In the genomic region with DNA sequence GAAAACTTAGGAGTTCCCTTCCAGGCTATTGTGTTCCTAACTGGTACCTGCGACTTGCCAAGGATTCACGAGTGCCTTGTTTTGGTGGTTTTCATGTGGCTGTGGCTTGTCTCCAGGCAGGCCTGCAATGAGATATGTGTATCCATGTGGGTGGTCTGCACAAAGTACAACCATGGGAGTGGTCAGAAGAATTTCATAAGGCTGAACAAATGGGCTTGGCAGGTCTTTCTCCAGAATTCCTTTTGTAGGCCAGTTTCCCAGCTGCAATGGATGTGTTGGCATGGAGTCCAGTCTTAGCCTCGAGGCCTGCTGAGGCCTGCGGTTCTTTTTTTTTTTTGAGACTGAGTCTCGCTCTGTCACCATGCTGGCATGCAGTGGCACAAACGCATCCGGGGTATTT, we compare ENCODE assay signal across 17 cellular contexts. TPM values are rescaled to one million over a fixed set of nuclear protein-coding genes. Genes with fewer than 3 reads are reported as not detected.
A peak's percentile ranks its signal among the peaks of the same experiment; 100 is the strongest.
DNase-seq lines count a peak whose midpoint lies in the region; ATAC-seq, FAIRE-seq and TF ChIP-seq lines count a peak whose summit lies in the region.
"Had no signal": no experiment of that assay in that cellular context is flagged by ENCODE, and none has a peak within 500 bp of the region (broad histone marks: within the 10 kb centered on the region; RNA-seq: fewer than 3 reads in every experiment).

No MANE protein-coding gene starts in this region.

- no peak overlapping the region for H4K91ac ChIP-seq in H1 (replicated peaks; ENCODE audit: insufficient read length, low read length)

- TF ChIP-seq POLR2A in H1 (IDR thresholded peaks at IDR 0.05; ENCODE audit: control extremely low read depth in 1 of 2, low read depth in 2 of 2, low read length in 2 of 2) (no peak), lower leg skin (IDR thresholded peaks at IDR 0.05) (no peak)

- 86% methylated on average over 7 of the region's 7 CpGs; no CpG with 5 or more reads in 1 of the 2 experiments for WGBS in H1 (ENCODE audit: extremely low coverage in 1 of 2, insufficient coverage in 1 of 2, insufficient read length in 1 of 2, insufficient replicate concordance in 2 of 2, low coverage in 1 of 2, low lambda C conversion rate in 2 of 2, missing lambda C conversion rate in 1 of 2), 2 experiments
- WGBS in lower leg skin, 2 donors: 44 to 47% methylated on average over 7 of the region's 7 CpGs

- no peak overlapping the region for H4K8ac ChIP-seq in H1 (ENCODE audit: extremely low read depth, insufficient read depth, low read length)

- H3K4me3 ChIP-seq in H1 (ENCODE audit: extremely low read depth in 1 of 4, insufficient read depth in 2 of 4, low read depth in 3 of 4, low read length in 4 of 4) (no peak overlapping the region), lower leg skin (ENCODE audit: low read depth, poor library complexity, severe bottlenecking) (no peak overlapping the region), upper lobe of right lung (no peak overlapping the region)
- H3K4me3 ChIP-seq: suprapubic skin had no signal

- H2BK5ac ChIP-seq in H1 (ENCODE audit: low read depth, low read length): no peak overlapping the region

- H3K9me3 ChIP-seq in H1 (ENCODE audit: insufficient read depth in 2 of 2, low read depth in 1 of 2, low read length in 1 of 2) (no peaks in the 10 kb centered on the region), upper lobe of right lung (no peaks in the 10 kb centered on the region)
- H3K9me3 ChIP-seq: suprapubic skin had no signal

- no peaks in the 10 kb centered on the region for H3K9me3 Mint-ChIP-seq in activated CD8-positive, alpha-beta T cell treated with anti-CD3 and anti-CD28 coated beads for 36 hours
- H3K9me3 Mint-ChIP-seq: activated CD4-positive, alpha-beta T cell treated with anti-CD3 and anti-CD28 coated beads, Interleukin-2, amount 10 ng/mL, durations not matched to agents 24 days and 14 days; activated naive CD8-positive, alpha-beta T cell treated with anti-CD3 and anti-CD28 coated beads for 36 hours; CD8-positive, alpha-beta T cell had no signal

- H2BK15ac ChIP-seq in H1 (ENCODE audit: low read length): no peak overlapping the region

- H4K5ac ChIP-seq in H1 (ENCODE audit: insufficient read length, low read depth, low read length): no peak overlapping the region

- no peaks in the 10 kb centered on the region for H3K4me1 Mint-ChIP-seq in activated CD8-positive, alpha-beta T cell treated with anti-CD3 and anti-CD28 coated beads for 36 hours (ENCODE audit: low read depth)

- no peak for TF ChIP-seq CTCF in H1 (IDR thresholded peaks at IDR 0.05; ENCODE audit: control extremely low read depth in 1 of 3, insufficient read depth in 1 of 3, low read depth in 1 of 3, low read length in 3 of 3)
- TF ChIP-seq CTCF in lower leg skin (IDR thresholded peaks at IDR 0.05): no peak
- no peak for TF ChIP-seq CTCF in upper lobe of right lung (IDR thresholded peaks at IDR 0.05)
- TF ChIP-seq CTCF in activated CD8-positive, alpha-beta T cell treated with anti-CD3 and anti-CD28 coated beads for 36 hours (IDR thresholded peaks at IDR 0.05): no peak

- intact Hi-C loops in lower leg skin (cut with DNase I; ENCODE audit: low total_unique reads): no loop called here
- intact Hi-C loops in upper lobe of right lung (cut with DNase I): no loop called here
- intact Hi-C loops in activated CD8-positive, alpha-beta T cell treated with anti-CD3 and anti-CD28 coated beads for 36 hours (cut with micrococcal nuclease): no loop called here

- H3K4ac ChIP-seq in H1 (replicated peaks; ENCODE audit: insufficient read length, low read depth, low read length): no peak overlapping the region

- CTCF ChIA-PET in H1 (lab: Charles Lee; ENCODE audit: partially characterized antibody): interaction anchor here (1.0 to 2.0 kb wide), 3 partner anchors 12 to 137 kb away, joined by 3 to 8 read pairs (median 5); no protein-coding TSS in a partner anchor
- CTCF ChIA-PET in activated CD8-positive, alpha-beta T cell treated with anti-CD3 and anti-CD28 coated beads for 36 hours (lab: Charles Lee): interaction anchor here (1.6 to 3.4 kb wide), 3 partner anchors 10 to 137 kb away, joined by 3 to 18 read pairs (median 13); no protein-coding TSS in a partner anchor

- no peaks in the 10 kb centered on the region for H4K20me1 ChIP-seq in H1 (replicated peaks in 1 of 2; ENCODE audit: control insufficient read depth in 1 of 2, insufficient read depth in 2 of 2, low read length in 2 of 2)

- no peak overlapping the region for H3K27ac ChIP-seq in H1 (ENCODE audit: low read depth, low read length)
- H3K27ac ChIP-seq in upper lobe of right lung: no peak overlapping the region
- H3K27ac ChIP-seq: suprapubic skin had no signal

- H2BK120ac ChIP-seq in H1 (replicated peaks; ENCODE audit: low read depth, low read length): no peak overlapping the region

- peak; percentile 43 for DNase-seq in LHCN-M2 (ENCODE audit: low read depth)
- no peak for DNase-seq in H1 (ENCODE audit: low read depth in 1 of 2, low spot score in 2 of 2)
- DNase-seq in lower leg skin (ENCODE audit: low spot score in 2 of 2): peak; percentile 65 to 86
- no peak for DNase-seq in upper lobe of right lung
- DNase-seq in activated CD8-positive, alpha-beta T cell treated with anti-CD3 and anti-CD28 coated beads for 36 hours: no peak
- DNase-seq in superior temporal gyrus (ENCODE audit: extremely low spot score): no peak
- DNase-seq in OCI-M1 (lab: John Stamatoyannopoulos, UW): no peak
- DNase-seq: activated CD4-positive, alpha-beta T cell treated with anti-CD3 and anti-CD28 coated beads, Interleukin-2, amount 10 ng/mL, durations not matched to agents 24 days and 14 days; activated naive CD8-positive, alpha-beta T cell treated with anti-CD3 and anti-CD28 coated beads for 36 hours; activated T-cell treated with anti-CD3 and anti-CD28 coated beads, Interleukin-2, amount 50 U/mL, for 1 hour; CD8-positive, alpha-beta T cell; NCI-H2171; SIG-M5; stimulated activated CD4-positive, alpha-beta T cell treated with anti-CD3 and anti-CD28 coated beads, Interleukin-12 subunit alpha, Interleukin-12 subunit beta, amount 100 ng/mL, for 4 hours; T-helper 9 cell had no signal

- no peaks in the 10 kb centered on the region for H3K79me1 ChIP-seq in H1 (ENCODE audit: low read depth, low read length)

- no peaks in the 10 kb centered on the region for H3K27me3 ChIP-seq in H1 (replicated peaks in 1 of 4; ENCODE audit: control insufficient read depth in 3 of 4, extremely low read depth in 1 of 4, insufficient read depth in 3 of 4, low read length in 3 of 4)
- H3K27me3 ChIP-seq in upper lobe of right lung: no peaks in the 10 kb centered on the region
- H3K27me3 ChIP-seq: suprapubic skin had no signal

- no peak overlapping the region for H3K4me3 Mint-ChIP-seq in activated CD8-positive, alpha-beta T cell treated with anti-CD3 and anti-CD28 coated beads for 36 hours
- H3K4me3 Mint-ChIP-seq: activated CD4-positive, alpha-beta T cell treated with anti-CD3 and anti-CD28 coated beads, Interleukin-2, amount 10 ng/mL, durations not matched to agents 24 days and 14 days; activated naive CD8-positive, alpha-beta T cell treated with anti-CD3 and anti-CD28 coated beads for 36 hours; CD8-positive, alpha-beta T cell had no signal

- H3K56ac ChIP-seq in H1 (replicated peaks; ENCODE audit: insufficient read length, low read depth, low read length): no peak overlapping the region

- no peak for TF ChIP-seq EP300 in H1 (IDR thresholded peaks at IDR 0.05; ENCODE audit: borderline replicate concordance in 1 of 2, low read depth in 2 of 2, low read length in 2 of 2)

- FAIRE-seq in H1 (lab: Jason Lieb, UNC): no peak
- FAIRE-seq: colon had no signal

- no peaks in the 10 kb centered on the region for H3K79me2 ChIP-seq in H1 (ENCODE audit: control insufficient read depth in 1 of 2, insufficient read depth in 2 of 2, low read length in 2 of 2)

- no peak overlapping the region for H3K4me2 ChIP-seq in H1 (ENCODE audit: insufficient read depth in 1 of 2, low read depth in 2 of 2, low read length in 2 of 2)

- H3K36me3 ChIP-seq in H1 (ENCODE audit: control insufficient read depth in 2 of 4, insufficient read depth in 4 of 4, low read length in 3 of 4) (no peaks in the 10 kb centered on the region), upper lobe of right lung (no peaks in the 10 kb centered on the region)
- H3K36me3 ChIP-seq: suprapubic skin had no signal

- no peak for TF ChIP-seq RAD21 in H1 (IDR thresholded peaks at IDR 0.05 in 1 of 2, conservative IDR thresholded peaks at IDR 0.05 in 1 of 2; ENCODE audit: low read depth in 2 of 2, low read length in 2 of 2)

- H3K18ac ChIP-seq in H1 (ENCODE audit: extremely low read depth, low read length): no peak overlapping the region

- H3K14ac ChIP-seq in H1 (ENCODE audit: insufficient read length): no peak overlapping the region

- POLR2A ChIA-PET in H1 (lab: Charles Lee; ENCODE audit: partially characterized antibody): no interaction called here
- POLR2A ChIA-PET in activated CD8-positive, alpha-beta T cell treated with anti-CD3 and anti-CD28 coated beads for 36 hours (lab: Charles Lee): no interaction called here

- H3K23me2 ChIP-seq in H1 (ENCODE audit: low read depth, low read length): no peaks in the 10 kb centered on the region

- H3K9ac ChIP-seq in H1 (replicated peaks in 1 of 4; ENCODE audit: extremely low read depth in 1 of 4, low read depth in 3 of 4, low read length in 3 of 4): 0 out of 7 replicates have a peak overlapping the region, but pooled peaks of 1 of the 4 experiments have one; percentile 18

- H2BK12ac ChIP-seq in H1 (ENCODE audit: low read depth, low read length): no peak overlapping the region

- H3K27ac Mint-ChIP-seq in activated CD8-positive, alpha-beta T cell treated with anti-CD3 and anti-CD28 coated beads for 36 hours: no peak overlapping the region
- H3K27ac Mint-ChIP-seq: activated CD4-positive, alpha-beta T cell treated with anti-CD3 and anti-CD28 coated beads, Interleukin-2, amount 10 ng/mL, durations not matched to agents 24 days and 14 days; activated naive CD8-positive, alpha-beta T cell treated with anti-CD3 and anti-CD28 coated beads for 36 hours; CD8-positive, alpha-beta T cell had no signal

- ATAC-seq in upper lobe of right lung: peak; percentile 46
- ATAC-seq in activated CD8-positive, alpha-beta T cell treated with anti-CD3 and anti-CD28 coated beads for 36 hours: no peak
- ATAC-seq: CD8-positive, alpha-beta T cell had no signal

- H2AFZ ChIP-seq in H1 (ENCODE audit: low read length): peak overlapping the region; percentile 10; the same call in 1 of the 2 replicates

- H3K36me3 Mint-ChIP-seq in activated CD8-positive, alpha-beta T cell treated with anti-CD3 and anti-CD28 coated beads for 36 hours (ENCODE audit: low read depth): no peaks in the 10 kb centered on the region
- H3K36me3 Mint-ChIP-seq: activated naive CD8-positive, alpha-beta T cell treated with anti-CD3 and anti-CD28 coated beads for 36 hours; CD8-positive, alpha-beta T cell had no signal

- no peak overlapping the region for H2BK20ac ChIP-seq in H1 (ENCODE audit: low read length)

- H3K4me1 ChIP-seq in H1 (replicated peaks in 1 of 4; ENCODE audit: control insufficient read depth in 3 of 4, insufficient read depth in 4 of 4, low read length in 3 of 4) (no peaks in the 10 kb centered on the region), upper lobe of right lung (no peaks in the 10 kb centered on the region)

- H3K23ac ChIP-seq in H1 (ENCODE audit: insufficient read length): no peak overlapping the region

- H2AK5ac ChIP-seq in H1 (ENCODE audit: low read depth, low read length): no peak overlapping the region

- H3K27me3 Mint-ChIP-seq in activated CD8-positive, alpha-beta T cell treated with anti-CD3 and anti-CD28 coated beads for 36 hours: no peaks in the 10 kb centered on the region
- H3K27me3 Mint-ChIP-seq: activated naive CD8-positive, alpha-beta T cell treated with anti-CD3 and anti-CD28 coated beads for 36 hours had no signal

RNA-seq across cellular contexts. Expression of gene MELK, which starts 28.8 kb away (rescaled TPM):
- 71.9 and 74.2 TPM in 2 replicates for total RNA-seq in LHCN-M2 (2014; rRNA removed)
- polyA plus RNA-seq in LHCN-M2 (2012): 25.9 TPM
- 53.1 and 53.6 TPM in 2 replicates for total RNA-seq in H1 (2021; fragmentation: NEBNext Ultra II Directional; extraction: Animal tissue kit (Norgen Biotek cat#: 25700))
- 12.0 and 26.2 TPM in 2 replicates for polyA plus RNA-seq in H1 (2011; rRNA removed)
- polyA plus RNA-seq in H1 (2011; cell fraction: cytosol; rRNA removed): 31.5 TPM
- polyA plus RNA-seq in H1 (2011; cell fraction: nucleus; rRNA removed): 11.8 TPM
- polyA plus RNA-seq in H1 (2012, experiment 1 of 2): 28.4 to 44.4 TPM (median 35.7 TPM) in 4 replicates
- 6.6 TPM for polyA plus RNA-seq in H1 (2012, experiment 2 of 2)
- polyA plus RNA-seq in H1 (2013, experiment 1 of 2): 32.1 TPM
- polyA plus RNA-seq in H1 (2013, experiment 2 of 2): 32.3 TPM
- polyA minus RNA-seq in H1 (2011; rRNA and poly(A)+ RNA removed): 25.8 and 40.1 TPM in 2 replicates
- polyA minus RNA-seq in H1 (2011; cell fraction: cytosol; rRNA and poly(A)+ RNA removed): 38.9 TPM
- 30.9 TPM for polyA minus RNA-seq in H1 (2011; cell fraction: nucleus; rRNA and poly(A)+ RNA removed)
- 1 to 10 TPM in 3 of 4 donors, under 1 TPM in 1; 0.47 to 3.2 (median 2.2) TPM for total RNA-seq in lower leg skin
- total RNA-seq in upper lobe of right lung: 1.2 TPM
- 10 to 100 TPM; 44.3 to 49.5 TPM for total RNA-seq in activated CD8-positive, alpha-beta T cell treated with anti-CD3 and anti-CD28 coated beads for 36 hours

Comparison
In these comparisons a context has a peak if more than half of its experiments do, and no peak if none do; other contexts are left out.
1. DNase-seq: peak in LHCN-M2 (single experiment) and lower leg skin (2 of 2); none in H1 (0 of 2), upper lobe of right lung (single experiment), activated CD8-positive, alpha-beta T cell treated with anti-CD3 and anti-CD28 coated beads for 36 hours (single experiment), superior temporal gyrus (single experiment) and OCI-M1 (single experiment).
2. RNA of gene MELK, which starts 28.8 kb away (total RNA-seq): 71.9 to 74.2 TPM in LHCN-M2, 53.1 to 53.6 TPM in H1 and 44.3 to 49.5 TPM in activated CD8-positive, alpha-beta T cell treated with anti-CD3 and anti-CD28 coated beads for 36 hours; 0.47 to 3.2 TPM in lower leg skin and 1.2 TPM in upper lobe of right lung (single experiment); every median in the first group is over 10 times any median in the second.